ENCODE assay signal across 25 cellular contexts in genomic region chr9:93010056-93010455, GRCh38. TPM values are rescaled to one million over a fixed set of nuclear protein-coding genes. Genes with fewer than 3 reads are reported as not detected.
DNase-seq lines count a peak whose midpoint lies in the region; ATAC-seq and TF ChIP-seq lines count a peak whose summit lies in the region.
"Had no signal": no experiment of that assay in that cellular context is flagged by ENCODE, and none has a peak within 500 bp of the region (broad histone marks: within the 10 kb centered on the region; RNA-seq: fewer than 3 reads in every experiment).

No MANE protein-coding gene starts in this region.

- H3K27ac ChIP-seq in H9 (ENCODE audit: insufficient read length, low read depth, low read length) (no peak overlapping the region), endodermal cell (ENCODE audit: low read depth, low read length) (no peak overlapping the region), upper lobe of right lung (no peak overlapping the region), transverse colon (no peak overlapping the region)
- H3K27ac ChIP-seq: tibial nerve had no signal

- no peaks in the 10 kb centered on the region for H4K20me1 ChIP-seq in H9 (ENCODE audit: control insufficient read depth, insufficient read depth, insufficient read length)

- H3K27ac Mint-ChIP-seq in activated naive CD8-positive, alpha-beta T cell treated with anti-CD3 and anti-CD28 coated beads, Interleukin-2, amount 10 ng/mL, durations not matched to agents 7 days and 5 days, result peak overlapping the region; percentile 74
- H3K27ac Mint-ChIP-seq in activated naive CD8-positive, alpha-beta T cell treated with anti-CD3 and anti-CD28 coated beads for 36 hours, result no peak overlapping the region
- H3K27ac Mint-ChIP-seq in H9 (no peak overlapping the region; a peak in 1 of 7 replicates), endodermal cell (no peak overlapping the region)

- peaks cover 4% of the 10 kb centered on the region for H3K4me1 Mint-ChIP-seq in activated naive CD8-positive, alpha-beta T cell treated with anti-CD3 and anti-CD28 coated beads, Interleukin-2, amount 10 ng/mL, durations not matched to agents 7 days and 5 days
- peaks cover 14% of the 10 kb centered on the region for H3K4me1 Mint-ChIP-seq in activated naive CD8-positive, alpha-beta T cell treated with anti-CD3 and anti-CD28 coated beads for 36 hours
- H3K4me1 Mint-ChIP-seq in H9 (peaks cover 16 to 24% of the 10 kb centered on the region in 2 experiments), endodermal cell (no peaks in the 10 kb centered on the region)

- no peak overlapping the region for H3K4ac ChIP-seq in H9 (ENCODE audit: low read depth, low read length)

- H3K4me2 ChIP-seq in H9 (ENCODE audit: insufficient read depth, insufficient read length, low read length), result no peak overlapping the region

- H3K27me3 ChIP-seq in H9 (ENCODE audit: insufficient read depth, low read length) (no peaks in the 10 kb centered on the region), endodermal cell (ENCODE audit: control insufficient read depth, insufficient read depth, low read length, poor library complexity, severe bottlenecking) (no peaks in the 10 kb centered on the region), upper lobe of right lung (no peaks in the 10 kb centered on the region), transverse colon (no peaks in the 10 kb centered on the region)
- H3K27me3 ChIP-seq: MG63, tibial nerve had no signal

- H3T11ph ChIP-seq in H9 (ENCODE audit: low read length), result no peak overlapping the region

- no peaks in the 10 kb centered on the region for H3K27me3 Mint-ChIP-seq in activated naive CD8-positive, alpha-beta T cell treated with anti-CD3 and anti-CD28 coated beads, Interleukin-2, amount 10 ng/mL, durations not matched to agents 7 days and 5 days
- H3K27me3 Mint-ChIP-seq in activated naive CD8-positive, alpha-beta T cell treated with anti-CD3 and anti-CD28 coated beads for 36 hours, result no peaks in the 10 kb centered on the region
- H3K27me3 Mint-ChIP-seq in H9 (ENCODE audit: low read depth), result no peaks in the 10 kb centered on the region; the same call in 1 of the 2 replicates
- no peaks in the 10 kb centered on the region for H3K27me3 Mint-ChIP-seq in endodermal cell (ENCODE audit: insufficient read depth)
- H3K27me3 Mint-ChIP-seq: stimulated activated naive CD8-positive, alpha-beta T cell treated with anti-CD3 and anti-CD28 coated beads, Interleukin-15, Interleukin-2, amounts not matched to agents 100 ng/mL and 50 ng/mL, for 24 hours had no signal

- no peaks in the 10 kb centered on the region for H3K79me1 ChIP-seq in H9 (ENCODE audit: insufficient read depth, low read depth, low read length, poor library complexity, severe bottlenecking)

- H3K9me3 ChIP-seq in H9 (ENCODE audit: control insufficient read depth, low read depth, low read length) (no peaks in the 10 kb centered on the region), endodermal cell (ENCODE audit: control insufficient read depth, low read length) (no peaks in the 10 kb centered on the region), upper lobe of right lung (no peaks in the 10 kb centered on the region), transverse colon (no peaks in the 10 kb centered on the region)
- H3K9me3 ChIP-seq: MG63, tibial nerve had no signal

- POLR2A ChIA-PET in activated naive CD8-positive, alpha-beta T cell treated with anti-CD3 and anti-CD28 coated beads, Interleukin-2, amount 10 ng/mL, durations not matched to agents 7 days and 5 days (lab: Charles Lee), result interaction anchor here (0.6 kb wide), 1 partner anchor 18 kb away, joined by 5 read pairs; no protein-coding TSS in a partner anchor

- no peak overlapping the region for H2BK20ac ChIP-seq in H9 (ENCODE audit: low read depth, low read length, poor library complexity, severe bottlenecking)

- no peak overlapping the region for H3K56ac ChIP-seq in H9 (ENCODE audit: insufficient read length, low read depth, low read length)

- H3K4me1 ChIP-seq in H9 (ENCODE audit: insufficient read depth, low read length) (no peaks in the 10 kb centered on the region), endodermal cell (ENCODE audit: control insufficient read depth, insufficient read depth, low read length) (no peaks in the 10 kb centered on the region), upper lobe of right lung (no peaks in the 10 kb centered on the region), transverse colon (no peaks in the 10 kb centered on the region)
- H3K4me1 ChIP-seq: tibial nerve had no signal

- H3K36me3 ChIP-seq in endodermal cell (ENCODE audit: control insufficient read depth, insufficient read depth, low read length) (no peaks in the 10 kb centered on the region), upper lobe of right lung (peaks cover 8% of the 10 kb centered on the region), transverse colon (no peaks in the 10 kb centered on the region)
- H3K36me3 ChIP-seq: MG63, tibial nerve had no signal

- no peak overlapping the region for H4K91ac ChIP-seq in H9 (ENCODE audit: insufficient read length, low read depth, low read length)

- no peaks in the 10 kb centered on the region for H3K23me2 ChIP-seq in H9 (ENCODE audit: insufficient read length, low read depth, low read length, poor library complexity, severe bottlenecking)

- no peak overlapping the region for H3K9ac ChIP-seq in H9 (ENCODE audit: extremely low read depth, insufficient read length, low read length)
- H3K9ac ChIP-seq in endodermal cell (ENCODE audit: extremely low read depth, low read length, poor library complexity, severe bottlenecking), result no peak overlapping the region

- no peak overlapping the region for H3K23ac ChIP-seq in H9 (ENCODE audit: insufficient read length, low read depth, low read length)

- intact Hi-C loops in upper lobe of right lung (cut with DNase I) (no loop called here), transverse colon (cut with DNase I; ENCODE audit: low total_unique reads) (no loop called here)

- no peak overlapping the region for H2AK5ac ChIP-seq in H9 (ENCODE audit: insufficient read length, low read length)

- WGBS in H9 (ENCODE audit: extremely low coverage, insufficient read length, low lambda C conversion rate), result no CpG with 5 or more reads among the region's 13 CpGs
- 89 to 92% methylated on average over 6 to 13 of the region's 13 CpGs for WGBS in endodermal cell (ENCODE audit: insufficient coverage in 1 of 2, insufficient read length in 1 of 2), 2 experiments
- WGBS in transverse colon (ENCODE audit: low coverage in 1 of 2), 2 donors, result 89 to 93% methylated on average over 3 to 13 of the region's 13 CpGs

- DNase-seq in activated naive CD8-positive, alpha-beta T cell treated with anti-CD3 and anti-CD28 coated beads, Interleukin-2, amount 10 ng/mL, durations not matched to agents 7 days and 5 days, result peak; percentile 26
- no peak for DNase-seq in activated naive CD8-positive, alpha-beta T cell treated with anti-CD3 and anti-CD28 coated beads for 36 hours
- DNase-seq in H9 (peak; percentile 27), endodermal cell (peak; percentile 40), upper lobe of right lung (peak; percentile 48), transverse colon (no peak), ACHN (no peak)
- DNase-seq: activated CD4-positive, alpha-beta T cell treated with anti-CD3 and anti-CD28 coated beads for 4 hours; activated gamma-delta T cell; anterior cingulate cortex; DMS53; KBM-7; MG63; NCI-H1417 treated with DMSO at 0.1 percent for 48 hours; NCI-H2171; NCI-H524 treated with DMSO at 0.1 percent for 48 hours; NK-92 treated with Interleukin-12 subunit alpha and Interleukin-12 subunit beta, amount 100 ng/mL, for 24 hours; SHP77 treated with DMSO at 0.1 percent for 48 hours; stimulated activated CD4-positive, alpha-beta T cell treated with anti-CD3 and anti-CD28 coated beads, Interleukin-4, amount 100 ng/mL, for 4 hours had no signal

- no peak overlapping the region for H2AFZ ChIP-seq in H9 (ENCODE audit: low read length)

- H3K18ac ChIP-seq in H9 (ENCODE audit: insufficient read length, low read depth, low read length), result no peak overlapping the region

- H4K5ac ChIP-seq in H9 (ENCODE audit: insufficient read length, low read depth, low read length), result no peak overlapping the region

- H3K14ac ChIP-seq in H9 (ENCODE audit: insufficient read depth, low read length), result no peak overlapping the region

- ATAC-seq in activated naive CD8-positive, alpha-beta T cell treated with anti-CD3 and anti-CD28 coated beads, Interleukin-2, amount 10 ng/mL, durations not matched to agents 7 days and 5 days (ENCODE audit: low read depth), result no peak
- no peak for ATAC-seq in upper lobe of right lung
- ATAC-seq: sciatic nerve had no signal

- H2BK15ac ChIP-seq in H9 (ENCODE audit: low read depth, low read length), result no peak overlapping the region

- no peak for TF ChIP-seq EP300 in transverse colon (IDR thresholded peaks at IDR 0.05; ENCODE audit: low read depth)

- H2BK120ac ChIP-seq in H9 (ENCODE audit: low read depth, low read length, poor library complexity, severe bottlenecking), result no peak overlapping the region

- TF ChIP-seq CTCF in H9 (conservative IDR thresholded peaks at IDR 0.05) (no peak), endodermal cell (conservative IDR thresholded peaks at IDR 0.05) (no peak), upper lobe of right lung (IDR thresholded peaks at IDR 0.05) (no peak), transverse colon (IDR thresholded peaks at IDR 0.05) (no peak)

- H4K8ac ChIP-seq in H9 (replicated peaks; ENCODE audit: insufficient read length, low read depth, low read length), result no peak overlapping the region

- no peak overlapping the region for H2BK12ac ChIP-seq in H9 (ENCODE audit: insufficient read length, low read depth, low read length)

- TF ChIP-seq POLR2A in transverse colon (IDR thresholded peaks at IDR 0.05), result no peak

- no peaks in the 10 kb centered on the region for H3K9me3 Mint-ChIP-seq in activated naive CD8-positive, alpha-beta T cell treated with anti-CD3 and anti-CD28 coated beads, Interleukin-2, amount 10 ng/mL, durations not matched to agents 7 days and 5 days
- H3K9me3 Mint-ChIP-seq in activated naive CD8-positive, alpha-beta T cell treated with anti-CD3 and anti-CD28 coated beads for 36 hours, result no peaks in the 10 kb centered on the region
- no peaks in the 10 kb centered on the region for H3K9me3 Mint-ChIP-seq in H9
- H3K9me3 Mint-ChIP-seq in endodermal cell, result no peaks in the 10 kb centered on the region
- H3K9me3 Mint-ChIP-seq: stimulated activated naive CD8-positive, alpha-beta T cell treated with anti-CD3 and anti-CD28 coated beads, Interleukin-15, Interleukin-2, amounts not matched to agents 100 ng/mL and 50 ng/mL, for 24 hours had no signal

- H2BK5ac ChIP-seq in H9 (ENCODE audit: insufficient read length, low read length), result no peak overlapping the region

- peaks cover 47% of the 10 kb centered on the region for H3K36me3 Mint-ChIP-seq in activated naive CD8-positive, alpha-beta T cell treated with anti-CD3 and anti-CD28 coated beads, Interleukin-2, amount 10 ng/mL, durations not matched to agents 7 days and 5 days
- H3K36me3 Mint-ChIP-seq in activated naive CD8-positive, alpha-beta T cell treated with anti-CD3 and anti-CD28 coated beads for 36 hours, result peaks cover 33% of the 10 kb centered on the region
- H3K36me3 Mint-ChIP-seq in H9 (ENCODE audit: insufficient read depth in 1 of 3, low read depth in 3 of 3) (no peaks in the 10 kb centered on the region), endodermal cell (ENCODE audit: low read depth) (no peaks in the 10 kb centered on the region)

- H3K4me3 ChIP-seq in endodermal cell (ENCODE audit: low read length) (no peak overlapping the region), upper lobe of right lung (no peak overlapping the region), transverse colon (no peak overlapping the region)
- H3K4me3 ChIP-seq: MG63, tibial nerve had no signal

- H3K4me3 Mint-ChIP-seq in activated naive CD8-positive, alpha-beta T cell treated with anti-CD3 and anti-CD28 coated beads, Interleukin-2, amount 10 ng/mL, durations not matched to agents 7 days and 5 days, result no peak overlapping the region
- no peak overlapping the region for H3K4me3 Mint-ChIP-seq in activated naive CD8-positive, alpha-beta T cell treated with anti-CD3 and anti-CD28 coated beads for 36 hours
- H3K4me3 Mint-ChIP-seq in H9, result no peak overlapping the region
- H3K4me3 Mint-ChIP-seq in endodermal cell, result no peak overlapping the region
- H3K4me3 Mint-ChIP-seq: stimulated activated naive CD8-positive, alpha-beta T cell treated with anti-CD3 and anti-CD28 coated beads, Interleukin-15, Interleukin-2, amounts not matched to agents 100 ng/mL and 50 ng/mL, for 24 hours had no signal

- in situ Hi-C loops in transverse colon (cut with MboI; ENCODE audit: low pct_ligation_motif_present in 1 of 4, low pct_unique_long_range_greater_than_20kb in 1 of 4, low sequenced_read_pairs in 3 of 4) (loop anchor here in 1 of 4 donors (25.0 kb wide), 1 partner anchor 302 kb away; no protein-coding TSS in a partner anchor), ACHN (cut with HindIII; ENCODE audit: low pct_ligation_motif_present, low pct_unique_long_range_greater_than_20kb, low sequenced_read_pairs) (no loop called here)

- H3K79me2 ChIP-seq in H9 (ENCODE audit: insufficient read depth, low read length), result no peaks in the 10 kb centered on the region

RNA-seq across cellular contexts. Expression of gene SUSD3, which starts 48.4 kb away (rescaled TPM):
- 10 to 100 TPM; 68.0 to 70.4 TPM for total RNA-seq in activated naive CD8-positive, alpha-beta T cell treated with anti-CD3 and anti-CD28 coated beads, Interleukin-2, amount 10 ng/mL, durations not matched to agents 7 days and 5 days
- total RNA-seq in activated naive CD8-positive, alpha-beta T cell treated with anti-CD3 and anti-CD28 coated beads for 36 hours, result 10 to 100 TPM; 27.1 to 28.8 TPM
- total RNA-seq in H9 (2021), result 7.8 and 9.0 TPM in 2 replicates
- total RNA-seq in endodermal cell, result 1 to 10 TPM; 5.1 to 5.9 TPM
- 3.1 TPM for polyA plus RNA-seq in endodermal cell (2013, experiment 1 of 2)
- polyA plus RNA-seq in endodermal cell (2013, experiment 2 of 2), result 2.7 TPM
- total RNA-seq in upper lobe of right lung, result 4.8 TPM
- 1 to 10 TPM in 2 of 4 donors, not detected in 2; 1.9 to 2.7 TPM for total RNA-seq in transverse colon
- total RNA-seq: H4, HT1080 had no signal
- polyA plus RNA-seq: neural cell had no signal

Comparison
In these comparisons a context has a peak if more than half of its experiments do, and no peak if none do; other contexts are left out.
1. DNase-seq: peak in activated naive CD8-positive, alpha-beta T cell treated with anti-CD3 and anti-CD28 coated beads, Interleukin-2, amount 10 ng/mL, durations not matched to agents 7 days and 5 days (single experiment), H9 (single experiment), endodermal cell (single experiment) and upper lobe of right lung (single experiment); none in activated naive CD8-positive, alpha-beta T cell treated with anti-CD3 and anti-CD28 coated beads for 36 hours (single experiment), transverse colon (single experiment) and ACHN (single experiment).